7 cellular contexts compared by ENCODE assay signal in genomic region chr3:154122096-154122911, GRCh38. TPM values are rescaled to one million over a fixed set of nuclear protein-coding genes. Genes with fewer than 3 reads are reported as not detected.
DNase-seq lines count a peak whose midpoint lies in the region; ATAC-seq, FAIRE-seq and TF ChIP-seq lines count a peak whose summit lies in the region.

No MANE protein-coding gene starts in this region.

- no peak for TF ChIP-seq POLR2A in right lobe of liver (IDR thresholded peaks at IDR 0.05)

- DNase-seq in central memory CD8-positive, alpha-beta T cell (ENCODE audit: low spot score in 2 of 2): no peak
- DNase-seq in right lobe of liver: peak in 2 of 3 donors; percentile 36 to 62
- no peak for DNase-seq in HTR-8/SVneo (ENCODE audit: insufficient read length, low spot score)
- no peak for DNase-seq in pons (ENCODE audit: low spot score)

- no peaks in the 10 kb centered on the region for H4K20me1 ChIP-seq in Loucy (ENCODE audit: insufficient read depth, low read length, poor library complexity, severe bottlenecking)

- H3K4me1 Mint-ChIP-seq in central memory CD8-positive, alpha-beta T cell: peaks cover 9% of the 10 kb centered on the region

- H3K27ac Mint-ChIP-seq in central memory CD8-positive, alpha-beta T cell (ENCODE audit: low read depth): no peak overlapping the region

- H3K36me3 ChIP-seq in Loucy (ENCODE audit: insufficient read depth, low read length): no peaks in the 10 kb centered on the region
- H3K36me3 ChIP-seq in right lobe of liver: no peaks in the 10 kb centered on the region
- H3K36me3 ChIP-seq in thymus (ENCODE audit: control insufficient read depth, insufficient read depth): no peaks in the 10 kb centered on the region

- H3K79me2 ChIP-seq in Loucy (ENCODE audit: insufficient read depth, low read length): no peaks in the 10 kb centered on the region

- H3K9me3 ChIP-seq in Loucy (ENCODE audit: insufficient read depth, low read depth, low read length) (no peaks in the 10 kb centered on the region), right lobe of liver (no peaks in the 10 kb centered on the region), thymus (ENCODE audit: control insufficient read depth) (no peaks in the 10 kb centered on the region)

- H3K9me2 ChIP-seq in Loucy (replicated peaks; ENCODE audit: low read depth, low read length): no peaks in the 10 kb centered on the region

- intact Hi-C loops in right lobe of liver (cut with DNase I): no loop called here

- peak; percentile 7 for ATAC-seq in GM19455 (IDR thresholded peaks at IDR 0.05; ENCODE audit: unreplicated experiment)
- no peak for ATAC-seq in central memory CD8-positive, alpha-beta T cell (replicated peaks; ENCODE audit: extremely low read depth, poor library complexity, severe bottlenecking)
- ATAC-seq in right lobe of liver: peak; percentile 3 to 18 (median 10)

- peak overlapping the region; percentile 70 for H3K4me2 ChIP-seq in Loucy (ENCODE audit: low read depth, low read length, poor library complexity, severe bottlenecking)

- no peak for FAIRE-seq in HTR-8/SVneo (lab: Jason Lieb, UNC)

- H3K27me3 ChIP-seq in Loucy (ENCODE audit: insufficient read depth, low read length, poor library complexity, severe bottlenecking) (peaks cover 13% of the 10 kb centered on the region), right lobe of liver (no peaks in the 10 kb centered on the region), thymus (ENCODE audit: control insufficient read depth, insufficient read depth) (peaks cover 33% of the 10 kb centered on the region)

- peak overlapping the region; percentile 61 for H3K9ac ChIP-seq in Loucy (ENCODE audit: low read depth, low read length, poor library complexity, severe bottlenecking)

- peak overlapping the region; percentile 59 for H3K4me3 Mint-ChIP-seq in central memory CD8-positive, alpha-beta T cell

- H3K36me3 Mint-ChIP-seq in central memory CD8-positive, alpha-beta T cell (ENCODE audit: insufficient read depth): peaks cover 4% of the 10 kb centered on the region

- H3K9me3 Mint-ChIP-seq in central memory CD8-positive, alpha-beta T cell: no peaks in the 10 kb centered on the region

- no peaks in the 10 kb centered on the region; the same call in 1 of the 2 replicates for H3F3A ChIP-seq in Loucy (ENCODE audit: low read depth)

- peaks cover 59% of the 10 kb centered on the region for H3K27me3 Mint-ChIP-seq in central memory CD8-positive, alpha-beta T cell

- H3K4me1 ChIP-seq in Loucy (ENCODE audit: insufficient read depth, low read length, poor library complexity, severe bottlenecking): peaks cover 4% of the 10 kb centered on the region
- peaks cover 0 to 22% (median 2%) of the 10 kb centered on the region in 4 donors for H3K4me1 ChIP-seq in right lobe of liver
- peaks cover 5% of the 10 kb centered on the region for H3K4me1 ChIP-seq in thymus (ENCODE audit: control insufficient read depth, insufficient read depth, low read length)

- no peak for TF ChIP-seq CTCF in Loucy (conservative IDR thresholded peaks at IDR 0.05; ENCODE audit: low read length)
- TF ChIP-seq CTCF in right lobe of liver (IDR thresholded peaks at IDR 0.05): peak in 1 of 4 donors; percentile 8

- H2AFZ ChIP-seq in Loucy (ENCODE audit: low read length): peak overlapping the region; percentile 79; the same call in 1 of the 2 replicates

- H3K27ac ChIP-seq in right lobe of liver (peak overlapping the region; percentile 71 to 93 (median 75)), thymus (ENCODE audit: low read depth) (peak overlapping the region; percentile 52)

- H3K4me3 ChIP-seq in Loucy (ENCODE audit: low read length, poor library complexity, severe bottlenecking) (peak overlapping the region; percentile 78), right lobe of liver (peak overlapping the region; percentile 68 to 88 (median 79)), thymus (ENCODE audit: low read length) (peak overlapping the region; percentile 60)

- 3% methylated on average over 22 of the region's 60 CpGs for WGBS in right lobe of liver (ENCODE audit: insufficient coverage, low coverage, low lambda C conversion rate, missing lambda C conversion rate)
- WGBS in thymus: 6% methylated on average over 60 of the region's 60 CpGs

RNA-seq across cellular contexts. Expression of gene ARHGEF26, which starts 1.1 kb away (rescaled TPM):
- total RNA-seq in right lobe of liver: 10 to 100 TPM in 5 of 6 experiments, 1 to 10 TPM in 1; 8.7 to 42.3 (median 24.5) TPM
- 3.5 TPM for polyA plus RNA-seq in thymus

Comparison
In these comparisons a context has a peak if more than half of its experiments do, and no peak if none do; other contexts are left out.
1. DNase-seq: peak in right lobe of liver (2 of 3); none in central memory CD8-positive, alpha-beta T cell (0 of 2), HTR-8/SVneo (single experiment) and pons (single experiment).
2. Peak in every context shown above with its lines, with median percentiles within 50 percentile points of each other: H3K4me3 ChIP-seq.